ENCODE assay signal across 29 cellular contexts in the genomic region with DNA sequence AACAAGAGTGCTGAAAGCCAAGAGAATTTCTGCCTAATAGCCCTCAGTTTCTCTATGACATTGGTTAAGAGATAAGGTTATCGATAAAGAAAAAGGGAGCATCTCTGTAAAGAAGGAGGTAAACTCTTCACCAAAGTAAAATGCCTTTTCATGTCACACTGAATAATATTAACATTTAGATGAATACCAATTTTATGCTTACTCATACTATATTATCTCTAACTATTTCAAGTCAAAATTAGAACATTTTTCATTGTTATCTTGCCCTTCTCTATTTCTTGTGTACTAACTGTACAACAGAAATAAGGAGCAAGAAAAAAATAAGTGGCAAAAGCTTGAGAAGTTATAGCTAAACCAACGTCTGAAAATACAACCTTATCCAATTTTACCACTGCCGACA.
"Had no signal": no experiment of that assay in that cellular context is flagged by ENCODE, and none has a peak within 500 bp of the region (broad histone marks: within the 10 kb centered on the region; RNA-seq: fewer than 3 reads in every experiment).

No MANE protein-coding gene starts in this region.

- H3K27ac Mint-ChIP-seq: dendritic cell treated with granulocyte-macrophage colony-stimulating factor and Interleukin-4, amounts not matched to agents 40 ng/mL and 50 ng/mL, for 4 days; effector memory CD8-positive, alpha-beta T cell; endodermal cell had no signal

- H3K27me3 Mint-ChIP-seq: dendritic cell treated with granulocyte-macrophage colony-stimulating factor and Interleukin-4, amounts not matched to agents 40 ng/mL and 50 ng/mL, for 4 days; effector memory CD8-positive, alpha-beta T cell had no signal

- ATAC-seq: effector memory CD8-positive, alpha-beta T cell; esophagus mucosa; foreskin keratinocyte; gastrocnemius medialis; gastroesophageal sphincter; heart left ventricle; heart right ventricle had no signal

- H3K4me3 Mint-ChIP-seq: dendritic cell treated with granulocyte-macrophage colony-stimulating factor and Interleukin-4, amounts not matched to agents 40 ng/mL and 50 ng/mL, for 4 days; effector memory CD8-positive, alpha-beta T cell; endodermal cell had no signal

- H3K9me3 ChIP-seq: colonic mucosa, esophagus muscularis mucosa, esophagus squamous epithelium, gastrocnemius medialis, gastroesophageal sphincter, heart left ventricle, heart right ventricle had no signal

- H3K9me3 Mint-ChIP-seq: dendritic cell treated with granulocyte-macrophage colony-stimulating factor and Interleukin-4, amounts not matched to agents 40 ng/mL and 50 ng/mL, for 4 days; effector memory CD8-positive, alpha-beta T cell; endodermal cell had no signal

- H3K4me1 ChIP-seq: colonic mucosa, foreskin keratinocyte had no signal

- FAIRE-seq: colon, endometrium, endothelial cell of umbilical vein, frontal cortex had no signal

- DNase-seq: colonic mucosa; cortex of kidney; dermis blood vessel endothelial cell; dorsolateral prefrontal cortex; effector CD4-positive, alpha-beta T cell; effector CD8-positive, alpha-beta T cell; effector memory CD4-positive, alpha-beta T cell; effector memory CD8-positive, alpha-beta T cell; endodermal cell; erythroblast; esophagus squamous epithelium; foreskin fibroblast; foreskin keratinocyte; foreskin melanocyte; gastrocnemius medialis; glutamatergic neuron; head of caudate nucleus; heart left ventricle; heart right ventricle had no signal

- H3K27me3 ChIP-seq: colonic mucosa, dorsolateral prefrontal cortex, esophagus muscularis mucosa, esophagus squamous epithelium, foreskin keratinocyte, gastrocnemius medialis, gastroesophageal sphincter, heart left ventricle, heart right ventricle had no signal

- H3K27ac ChIP-seq: colonic mucosa, coronary artery, dorsolateral prefrontal cortex, epithelial cell of prostate, esophagus muscularis mucosa, esophagus squamous epithelium, foreskin keratinocyte, gastrocnemius medialis, gastroesophageal sphincter, heart left ventricle, heart right ventricle had no signal

- H3K4me3 ChIP-seq: colonic mucosa, coronary artery, dorsolateral prefrontal cortex, esophagus muscularis mucosa, esophagus squamous epithelium, gastrocnemius medialis, gastroesophageal sphincter, heart left ventricle, heart right ventricle had no signal

- H3K36me3 ChIP-seq: colonic mucosa, gastrocnemius medialis, gastroesophageal sphincter had no signal
